Comparison of ENCODE assay signal across 1 cellular context in the genomic region with DNA sequence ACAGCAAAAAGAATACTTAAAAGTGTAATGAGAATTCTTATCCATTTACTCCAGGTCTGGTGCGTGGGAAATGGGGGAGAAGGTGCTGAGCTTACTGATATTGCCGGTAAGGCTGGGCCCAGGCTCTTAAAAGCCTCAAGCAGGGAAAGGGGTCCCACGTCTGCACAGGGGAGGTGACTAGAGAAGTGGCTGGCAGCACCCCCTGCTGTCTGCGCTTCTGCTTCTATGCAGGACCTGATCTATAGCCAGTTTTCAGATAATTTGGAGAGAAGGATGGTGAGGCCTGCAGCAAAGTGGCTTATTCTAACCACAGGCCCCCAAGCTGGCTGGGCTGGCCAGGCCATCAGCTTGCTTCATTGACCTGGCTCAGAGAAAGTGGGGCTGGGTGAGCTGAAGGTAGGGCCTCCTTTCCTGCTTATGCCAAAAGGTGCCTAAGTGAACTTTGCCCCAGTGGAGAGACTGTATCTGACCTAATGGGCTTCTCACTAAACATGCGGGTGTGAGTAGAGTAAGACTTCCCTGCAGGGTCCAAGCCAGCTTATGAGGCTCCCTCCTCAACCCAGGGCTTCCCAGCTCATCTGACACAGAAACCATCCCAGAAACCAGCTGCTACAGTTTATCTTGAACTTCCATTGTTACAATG.
A peak's percentile ranks its signal among the peaks of the same experiment; 100 is the strongest.
TF ChIP-seq lines count a peak whose summit lies in the region.

No MANE protein-coding gene starts in this region.

TF ChIP-seq in HepG2, 621 proteins besides CTCF, POLR2A, EP300 and RAD21:
- no peak for TF ChIP-seq SMC3 (IDR thresholded peaks at IDR 0.05; ENCODE audit: low read length)
- no peak for TF ChIP-seq ZNF564 (CRISPR knock-in tag; IDR thresholded peaks at IDR 0.05)
- TF ChIP-seq ZBTB3 (CRISPR knock-in tag; IDR thresholded peaks at IDR 0.05; ENCODE audit: borderline replicate concordance, low read depth), result no peak
- TF ChIP-seq U2AF2 (IDR thresholded peaks at IDR 0.05; ENCODE audit: low read depth, low read length), result no peak
- no peak for TF ChIP-seq TAF15 (IDR thresholded peaks at IDR 0.05; ENCODE audit: low read depth, low read length, poor library complexity, severe bottlenecking)
- TF ChIP-seq TCF12 (IDR thresholded peaks at IDR 0.05), result no peak
- no peak for TF ChIP-seq TCF12 (CRISPR knock-in tag; IDR thresholded peaks at IDR 0.05)
- no peak for TF ChIP-seq MTA3 (CRISPR knock-in tag; IDR thresholded peaks at IDR 0.05)
- TF ChIP-seq, protein P1, sequence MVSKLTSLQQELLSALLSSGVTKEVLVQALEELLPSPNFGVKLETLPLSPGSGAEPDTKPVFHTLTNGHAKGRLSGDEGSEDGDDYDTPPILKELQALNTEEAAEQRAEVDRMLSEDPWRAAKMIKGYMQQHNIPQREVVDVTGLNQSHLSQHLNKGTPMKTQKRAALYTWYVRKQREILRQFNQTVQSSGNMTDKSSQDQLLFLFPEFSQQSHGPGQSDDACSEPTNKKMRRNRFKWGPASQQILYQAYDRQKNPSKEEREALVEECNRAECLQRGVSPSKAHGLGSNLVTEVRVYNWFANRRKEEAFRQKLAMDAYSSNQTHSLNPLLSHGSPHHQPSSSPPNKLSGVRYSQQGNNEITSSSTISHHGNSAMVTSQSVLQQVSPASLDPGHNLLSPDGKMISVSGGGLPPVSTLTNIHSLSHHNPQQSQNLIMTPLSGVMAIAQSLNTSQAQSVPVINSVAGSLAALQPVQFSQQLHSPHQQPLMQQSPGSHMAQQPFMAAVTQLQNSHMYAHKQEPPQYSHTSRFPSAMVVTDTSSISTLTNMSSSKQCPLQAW (CRISPR knock-in tag; IDR thresholded peaks at IDR 0.05), result no peak
- TF ChIP-seq ZNF30 (CRISPR knock-in tag; IDR thresholded peaks at IDR 0.05), result no peak
- TF ChIP-seq ZNF652 (CRISPR knock-in tag; IDR thresholded peaks at IDR 0.05; ENCODE audit: borderline replicate concordance, low read depth), result no peak
- TF ChIP-seq ZSCAN22 (CRISPR knock-in tag; IDR thresholded peaks at IDR 0.05), result no peak
- TF ChIP-seq, protein P2, sequence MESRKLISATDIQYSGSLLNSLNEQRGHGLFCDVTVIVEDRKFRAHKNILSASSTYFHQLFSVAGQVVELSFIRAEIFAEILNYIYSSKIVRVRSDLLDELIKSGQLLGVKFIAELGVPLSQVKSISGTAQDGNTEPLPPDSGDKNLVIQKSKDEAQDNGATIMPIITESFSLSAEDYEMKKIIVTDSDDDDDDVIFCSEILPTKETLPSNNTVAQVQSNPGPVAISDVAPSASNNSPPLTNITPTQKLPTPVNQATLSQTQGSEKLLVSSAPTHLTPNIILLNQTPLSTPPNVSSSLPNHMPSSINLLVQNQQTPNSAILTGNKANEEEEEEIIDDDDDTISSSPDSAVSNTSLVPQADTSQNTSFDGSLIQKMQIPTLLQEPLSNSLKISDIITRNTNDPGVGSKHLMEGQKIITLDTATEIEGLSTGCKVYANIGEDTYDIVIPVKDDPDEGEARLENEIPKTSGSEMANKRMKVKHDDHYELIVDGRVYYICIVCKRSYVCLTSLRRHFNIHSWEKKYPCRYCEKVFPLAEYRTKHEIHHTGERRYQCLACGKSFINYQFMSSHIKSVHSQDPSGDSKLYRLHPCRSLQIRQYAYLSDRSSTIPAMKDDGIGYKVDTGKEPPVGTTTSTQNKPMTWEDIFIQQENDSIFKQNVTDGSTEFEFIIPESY (CRISPR knock-in tag; IDR thresholded peaks at IDR 0.05), result peak; percentile 97
- TF ChIP-seq, protein P3, sequence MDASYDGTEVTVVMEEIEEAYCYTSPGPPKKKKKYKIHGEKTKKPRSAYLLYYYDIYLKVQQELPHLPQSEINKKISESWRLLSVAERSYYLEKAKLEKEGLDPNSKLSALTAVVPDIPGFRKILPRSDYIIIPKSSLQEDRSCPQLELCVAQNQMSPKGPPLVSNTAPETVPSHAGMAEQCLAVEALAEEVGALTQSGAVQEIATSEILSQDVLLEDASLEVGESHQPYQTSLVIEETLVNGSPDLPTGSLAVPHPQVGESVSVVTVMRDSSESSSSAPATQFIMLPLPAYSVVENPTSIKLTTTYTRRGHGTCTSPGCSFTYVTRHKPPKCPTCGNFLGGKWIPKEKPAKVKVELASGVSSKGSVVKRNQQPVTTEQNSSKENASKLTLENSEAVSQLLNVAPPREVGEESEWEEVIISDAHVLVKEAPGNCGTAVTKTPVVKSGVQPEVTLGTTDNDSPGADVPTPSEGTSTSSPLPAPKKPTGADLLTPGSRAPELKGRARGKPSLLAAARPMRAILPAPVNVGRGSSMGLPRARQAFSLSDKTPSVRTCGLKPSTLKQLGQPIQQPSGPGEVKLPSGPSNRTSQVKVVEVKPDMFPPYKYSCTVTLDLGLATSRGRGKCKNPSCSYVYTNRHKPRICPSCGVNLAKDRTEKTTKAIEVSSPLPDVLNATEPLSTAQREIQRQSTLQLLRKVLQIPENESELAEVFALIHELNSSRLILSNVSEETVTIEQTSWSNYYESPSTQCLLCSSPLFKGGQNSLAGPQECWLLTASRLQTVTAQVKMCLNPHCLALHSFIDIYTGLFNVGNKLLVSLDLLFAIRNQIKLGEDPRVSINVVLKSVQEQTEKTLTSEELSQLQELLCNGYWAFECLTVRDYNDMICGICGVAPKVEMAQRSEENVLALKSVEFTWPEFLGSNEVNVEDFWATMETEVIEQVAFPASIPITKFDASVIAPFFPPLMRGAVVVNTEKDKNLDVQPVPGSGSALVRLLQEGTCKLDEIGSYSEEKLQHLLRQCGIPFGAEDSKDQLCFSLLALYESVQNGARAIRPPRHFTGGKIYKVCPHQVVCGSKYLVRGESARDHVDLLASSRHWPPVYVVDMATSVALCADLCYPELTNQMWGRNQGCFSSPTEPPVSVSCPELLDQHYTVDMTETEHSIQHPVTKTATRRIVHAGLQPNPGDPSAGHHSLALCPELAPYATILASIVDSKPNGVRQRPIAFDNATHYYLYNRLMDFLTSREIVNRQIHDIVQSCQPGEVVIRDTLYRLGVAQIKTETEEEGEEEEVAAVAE (CRISPR knock-in tag; IDR thresholded peaks at IDR 0.05; ENCODE audit: borderline replicate concordance), result no peak
- TF ChIP-seq STAG1 (CRISPR knock-in tag; IDR thresholded peaks at IDR 0.05), result peak; percentile 29; the same call in 1 of the 2 replicates
